11 cellular contexts compared by ENCODE assay signal in genomic region chr20:63940071-63940471, GRCh38. TPM values are rescaled to one million over a fixed set of nuclear protein-coding genes. Genes with fewer than 3 reads are reported as not detected.
DNase-seq lines count a peak whose midpoint lies in the region; ATAC-seq and TF ChIP-seq lines count a peak whose summit lies in the region.
"Had no signal": no experiment of that assay in that cellular context is flagged by ENCODE, and none has a peak within 500 bp of the region (broad histone marks: within the 10 kb centered on the region; RNA-seq: fewer than 3 reads in every experiment).

No MANE protein-coding gene starts in this region.

- H2BK120ac ChIP-seq in H9 (ENCODE audit: low read depth, low read length, poor library complexity, severe bottlenecking): no peak overlapping the region

- no peak overlapping the region for H4K8ac ChIP-seq in H9 (replicated peaks; ENCODE audit: insufficient read length, low read depth, low read length)

- no peaks in the 10 kb centered on the region for H3K27me3 ChIP-seq in H9 (ENCODE audit: insufficient read depth, low read length)

- no peak overlapping the region for H2BK12ac ChIP-seq in H9 (ENCODE audit: insufficient read length, low read depth, low read length)

- no peak overlapping the region for H3K9ac ChIP-seq in H9 (ENCODE audit: extremely low read depth, insufficient read length, low read length)

- H3K9me3 Mint-ChIP-seq in H9 (no peaks in the 10 kb centered on the region), glutamatergic neuron (ENCODE audit: unreplicated experiment) (no peaks in the 10 kb centered on the region)
- H3K9me3 Mint-ChIP-seq: memory B cell had no signal

- H3K4me1 ChIP-seq in H9 (ENCODE audit: insufficient read depth, low read length): no peaks in the 10 kb centered on the region

- 0 out of 2 replicates have a peak, but pooled peaks cover 2% of the 10 kb centered on the region for H3K79me2 ChIP-seq in H9 (ENCODE audit: insufficient read depth, low read length)

- no peak for TF ChIP-seq CTCF in H9 (conservative IDR thresholded peaks at IDR 0.05)
- no peak for TF ChIP-seq CTCF in glutamatergic neuron (IDR thresholded peaks at IDR 0.05; ENCODE audit: partially characterized antibody, unreplicated experiment)

- no peak overlapping the region for H3K4ac ChIP-seq in H9 (ENCODE audit: low read depth, low read length)

- no peak overlapping the region for H4K5ac ChIP-seq in H9 (ENCODE audit: insufficient read length, low read depth, low read length)

- no peak overlapping the region for H2AFZ ChIP-seq in H9 (ENCODE audit: low read length)

- H3K4me3 Mint-ChIP-seq in H9 (no peak overlapping the region), glutamatergic neuron (ENCODE audit: unreplicated experiment) (peak overlapping the region; percentile 34)
- H3K4me3 Mint-ChIP-seq: memory B cell had no signal

- no peak overlapping the region for H3K14ac ChIP-seq in H9 (ENCODE audit: insufficient read depth, low read length)

- WGBS in H9 (ENCODE audit: extremely low coverage, insufficient read length, low lambda C conversion rate): no CpG with 5 or more reads among the region's 23 CpGs

- H3K4me1 Mint-ChIP-seq in H9 (peaks cover 3 to 9% of the 10 kb centered on the region in 2 experiments), glutamatergic neuron (ENCODE audit: low read depth, unreplicated experiment) (peaks cover 3% of the 10 kb centered on the region)

- H3K79me1 ChIP-seq in H9 (ENCODE audit: insufficient read depth, low read depth, low read length, poor library complexity, severe bottlenecking): no peaks in the 10 kb centered on the region

- H3K4me2 ChIP-seq in H9 (ENCODE audit: insufficient read depth, insufficient read length, low read length): no peak overlapping the region

- H3K18ac ChIP-seq in H9 (ENCODE audit: insufficient read length, low read depth, low read length): no peak overlapping the region

- no peak for ATAC-seq in GM19023 (IDR thresholded peaks at IDR 0.05; ENCODE audit: unreplicated experiment)
- ATAC-seq in HG03045 (IDR thresholded peaks at IDR 0.05; ENCODE audit: unreplicated experiment): no peak

- H4K20me1 ChIP-seq in H9 (ENCODE audit: control insufficient read depth, insufficient read depth, insufficient read length): no peaks in the 10 kb centered on the region

- DNase-seq in H9 (peak; percentile 74), glutamatergic neuron (no peak)
- DNase-seq: C1 segment of cervical spinal cord, cortex of kidney, NCI-H774, occipital lobe, SHP77 treated with DMSO at 0.1 percent for 48 hours, T1000 had no signal

- no peaks in the 10 kb centered on the region for H3K27me3 Mint-ChIP-seq in H9 (ENCODE audit: low read depth)
- peaks cover 10% of the 10 kb centered on the region for H3K27me3 Mint-ChIP-seq in glutamatergic neuron (ENCODE audit: unreplicated experiment)
- H3K27me3 Mint-ChIP-seq: memory B cell had no signal

- no peak overlapping the region for H4K91ac ChIP-seq in H9 (ENCODE audit: insufficient read length, low read depth, low read length)

- no peak overlapping the region for H3K23ac ChIP-seq in H9 (ENCODE audit: insufficient read length, low read depth, low read length)

- no peak overlapping the region for H2BK5ac ChIP-seq in H9 (ENCODE audit: insufficient read length, low read length)

- H2AK5ac ChIP-seq in H9 (ENCODE audit: insufficient read length, low read length): no peak overlapping the region

- H3K56ac ChIP-seq in H9 (ENCODE audit: insufficient read length, low read depth, low read length): no peak overlapping the region

- no peak overlapping the region for H2BK15ac ChIP-seq in H9 (ENCODE audit: low read depth, low read length)

- no peaks in the 10 kb centered on the region for H3K9me3 ChIP-seq in H9 (ENCODE audit: control insufficient read depth, low read depth, low read length)

- H3K36me3 Mint-ChIP-seq in H9 (ENCODE audit: insufficient read depth in 1 of 3, low read depth in 3 of 3): peaks cover 0 to 26% (median 23%) of the 10 kb centered on the region in 3 experiments; a peak in 6 of 7 replicates
- no peaks in the 10 kb centered on the region for H3K36me3 Mint-ChIP-seq in glutamatergic neuron (ENCODE audit: unreplicated experiment)

- no peak overlapping the region for H3K27ac Mint-ChIP-seq in H9
- no peak overlapping the region for H3K27ac Mint-ChIP-seq in glutamatergic neuron (ENCODE audit: unreplicated experiment)
- H3K27ac Mint-ChIP-seq: memory B cell had no signal

- H2BK20ac ChIP-seq in H9 (ENCODE audit: low read depth, low read length, poor library complexity, severe bottlenecking): no peak overlapping the region

- H3K23me2 ChIP-seq in H9 (ENCODE audit: insufficient read length, low read depth, low read length, poor library complexity, severe bottlenecking): peaks cover 13% of the 10 kb centered on the region

- H3K27ac ChIP-seq in H9 (ENCODE audit: insufficient read length, low read depth, low read length): no peak overlapping the region

- no peak overlapping the region for H3T11ph ChIP-seq in H9 (ENCODE audit: low read length)

RNA-seq across cellular contexts. Expression of gene UCKL1, which starts 16.1 kb away (rescaled TPM):
- total RNA-seq in H9 (2021): 35.6 and 40.9 TPM in 2 replicates
- 130 TPM for total RNA-seq in glutamatergic neuron (ENCODE audit: unreplicated experiment)

RNA-seq across cellular contexts. Expression of gene ZNF512B, which starts 29.7 kb away (rescaled TPM):
- total RNA-seq in H9 (2021) (43.8 and 46.0 TPM in 2 replicates), glutamatergic neuron (ENCODE audit: unreplicated experiment) (32.2 TPM)

RNA-seq across cellular contexts. Expression of gene SAMD10, which starts 39.4 kb away (rescaled TPM):
- 5.2 and 5.7 TPM in 2 replicates for total RNA-seq in H9 (2021)
- 3.1 TPM for total RNA-seq in glutamatergic neuron (ENCODE audit: unreplicated experiment)

RNA-seq across cellular contexts. Expression of gene PRPF6, which starts 40.9 kb away (rescaled TPM):
- total RNA-seq in H9 (2021) (87.9 and 91.3 TPM in 2 replicates), glutamatergic neuron (ENCODE audit: unreplicated experiment) (60.9 TPM)

RNA-seq across cellular contexts. Expression of gene DNAJC5, which starts 45.1 kb away (rescaled TPM):
- 42.9 and 43.0 TPM in 2 replicates for total RNA-seq in H9 (2021)
- total RNA-seq in glutamatergic neuron (ENCODE audit: unreplicated experiment): 57.9 TPM
